23 cellular contexts compared by ENCODE assay signal in genomic region chr9:37906312-37907239, GRCh38. TPM values are rescaled to one million over a fixed set of nuclear protein-coding genes. Genes with fewer than 3 reads are reported as not detected.
DNase-seq lines count a peak whose midpoint lies in the region; ATAC-seq, FAIRE-seq and TF ChIP-seq lines count a peak whose summit lies in the region.
"Had no signal": no experiment of that assay in that cellular context is flagged by ENCODE, and none has a peak within 500 bp of the region (broad histone marks: within the 10 kb centered on the region; RNA-seq: fewer than 3 reads in every experiment).

No MANE protein-coding gene starts in this region.

- DNase-seq in T-helper 1 cell (no peak), K562 (ENCODE audit: extremely low read depth in 1 of 4, low spot score in 3 of 4) (no peak), cerebellum (ENCODE audit: low spot score) (no peak)
- DNase-seq in CD8-positive, alpha-beta memory T cell, result peak in 1 of 5 donors; percentile 24
- DNase-seq in stimulated activated naive B cell treated with anti-CD40 and anti-IgM and Interleukin-4, amounts not matched to agents 10 μg/mL and 1 μg/mL and 100 μg/mL, for 72 hours, result no peak
- DNase-seq: 8988T; DMS79; GOT3; heart right ventricle; immature natural killer cell; NCI-H1048; NCI-H2029 treated with DMSO at 0.1 percent for 48 hours; stimulated activated CD4-positive, alpha-beta T cell treated with anti-CD3 and anti-CD28 coated beads, Interleukin-4, amount 100 ng/mL, for 24 hours; WERI-Rb-1 had no signal

- peak overlapping the region; percentile 28 for H3K27ac Mint-ChIP-seq in T-helper 1 cell treated with Interleukin-12 subunit alpha and Interleukin-12 subunit beta and Interleukin-4 antibody, amounts not matched to agents 30 μg/mL and 1 μg/mL, for 36 hours
- peak overlapping the region in 3 of 8 donors; percentile 5 to 94 (median 13) for H3K27ac Mint-ChIP-seq in CD8-positive, alpha-beta memory T cell
- no peak overlapping the region for H3K27ac Mint-ChIP-seq in stimulated activated naive B cell treated with anti-CD40 and anti-IgM and Interleukin-4, amounts not matched to agents 10 μg/mL and 1 μg/mL and 100 μg/mL, for 72 hours

- peaks cover 24% of the 10 kb centered on the region for H3K4me1 ChIP-seq in CD8-positive, alpha-beta memory T cell (ENCODE audit: insufficient read depth, low read length)
- H3K4me1 ChIP-seq in K562 (replicated peaks in 1 of 2; ENCODE audit: control insufficient read depth in 2 of 2, insufficient read depth in 2 of 2, low read length in 2 of 2) (peaks cover 22 to 32% of the 10 kb centered on the region in 2 experiments), neutrophil (ENCODE audit: control insufficient read depth in 1 of 2, insufficient read depth in 1 of 2, low read depth in 1 of 2, low read length in 1 of 2) (peaks cover 66 to 80% of the 10 kb centered on the region in 2 experiments)

- in situ Hi-C loops in K562 (cut with MboI), result loop anchor here (5.0 to 10.0 kb wide), 3 partner anchors 152 to 451 kb away; partner anchors contain the start of genes POLR1E and TRMT10B

- no peak for TF ChIP-seq RAD21 in K562 (CRISPR knock-in tag; conservative IDR thresholded peaks at IDR 0.05 in 1 of 2, IDR thresholded peaks at IDR 0.05 in 1 of 2)

- H3K27me3 Mint-ChIP-seq in T-helper 1 cell treated with Interleukin-12 subunit alpha and Interleukin-12 subunit beta and Interleukin-4 antibody, amounts not matched to agents 30 μg/mL and 1 μg/mL, for 36 hours (ENCODE audit: low read depth), result no peaks in the 10 kb centered on the region
- H3K27me3 Mint-ChIP-seq in CD8-positive, alpha-beta memory T cell, result peaks cover 0 to 5% of the 10 kb centered on the region in 2 donors
- H3K27me3 Mint-ChIP-seq in stimulated activated naive B cell treated with anti-CD40 and anti-IgM and Interleukin-4, amounts not matched to agents 10 μg/mL and 1 μg/mL and 100 μg/mL, for 72 hours, result no peaks in the 10 kb centered on the region
- H3K27me3 Mint-ChIP-seq: IgD-negative memory B cell had no signal

- intact Hi-C loops in K562 (cut with micrococcal nuclease), result no loop called here

- CTCF ChIA-PET in CD8-positive, alpha-beta memory T cell (lab: Charles Lee), result interaction anchor here (1.0 kb wide), 1 partner anchor 9 kb away, joined by 3 read pairs; no protein-coding TSS in a partner anchor
- CTCF ChIA-PET in K562 (lab: Yijun Ruan, JAX; ENCODE audit: low intra/inter-chr PET ratio), result no interaction called here

- H3K9me3 ChIP-seq in CD8-positive, alpha-beta memory T cell (ENCODE audit: low read length), result no peaks in the 10 kb centered on the region
- no peaks in the 10 kb centered on the region for H3K9me3 ChIP-seq in K562 (replicated peaks; ENCODE audit: control insufficient read depth, insufficient read depth, low read depth, low read length)
- H3K9me3 ChIP-seq in neutrophil, result no peaks in the 10 kb centered on the region
- H3K9me3 ChIP-seq: BLaER1, heart right ventricle had no signal

- H3K4me2 ChIP-seq in K562 (ENCODE audit: insufficient read depth, low read length), result peak overlapping the region; percentile 96; the same call in 1 of the 2 replicates
- H3K4me2 ChIP-seq: BLaER1 had no signal

- H3K36me3 Mint-ChIP-seq in T-helper 1 cell treated with Interleukin-12 subunit alpha and Interleukin-12 subunit beta and Interleukin-4 antibody, amounts not matched to agents 30 μg/mL and 1 μg/mL, for 36 hours (ENCODE audit: low read depth), result no peaks in the 10 kb centered on the region
- H3K36me3 Mint-ChIP-seq in CD8-positive, alpha-beta memory T cell, result peaks cover 0 to 4% (median 0%) of the 10 kb centered on the region in 3 donors
- no peaks in the 10 kb centered on the region for H3K36me3 Mint-ChIP-seq in stimulated activated naive B cell treated with anti-CD40 and anti-IgM and Interleukin-4, amounts not matched to agents 10 μg/mL and 1 μg/mL and 100 μg/mL, for 72 hours
- H3K36me3 Mint-ChIP-seq: IgD-negative memory B cell, immature natural killer cell had no signal

- POLR2A ChIA-PET in CD8-positive, alpha-beta memory T cell (lab: Charles Lee), result no interaction called here
- POLR2A ChIA-PET in K562 (lab: Yijun Ruan, JAX), result interaction anchor here (0.6 to 1.2 kb wide), 2 partner anchors 437 to 464 kb away, joined by 3 to 4 read pairs; no protein-coding TSS in a partner anchor

- no peak overlapping the region for H3K4me3 ChIP-seq in CD8-positive, alpha-beta memory T cell (ENCODE audit: low read length)
- H3K4me3 ChIP-seq in K562 (no peak overlapping the region), neutrophil (ENCODE audit: low read depth in 1 of 2, low read length in 1 of 2) (no peak overlapping the region)
- H3K4me3 ChIP-seq: BLaER1, heart right ventricle, skin epidermis had no signal

- peaks cover 15% of the 10 kb centered on the region for H3K4me1 Mint-ChIP-seq in T-helper 1 cell treated with Interleukin-12 subunit alpha and Interleukin-12 subunit beta and Interleukin-4 antibody, amounts not matched to agents 30 μg/mL and 1 μg/mL, for 36 hours (ENCODE audit: low read depth)
- H3K4me1 Mint-ChIP-seq in CD8-positive, alpha-beta memory T cell, result peaks cover 20 to 33% (median 32%) of the 10 kb centered on the region in 3 donors
- H3K4me1 Mint-ChIP-seq in stimulated activated naive B cell treated with anti-CD40 and anti-IgM and Interleukin-4, amounts not matched to agents 10 μg/mL and 1 μg/mL and 100 μg/mL, for 72 hours, result peaks cover 9 to 18% of the 10 kb centered on the region in 2 donors

- TF ChIP-seq CTCF in K562 (IDR thresholded peaks at IDR 0.05 in 2 of 3, conservative IDR thresholded peaks at IDR 0.05 in 1 of 3; ENCODE audit: insufficient read depth in 2 of 3, low read depth in 1 of 3, low read length in 3 of 3) (no peak), neutrophil (IDR thresholded peaks at IDR 0.05) (no peak)

- H2AFZ ChIP-seq in K562 (ENCODE audit: low read depth, low read length), result no peak overlapping the region

- no peaks in the 10 kb centered on the region for H3K27me3 ChIP-seq in CD8-positive, alpha-beta memory T cell (ENCODE audit: insufficient read depth, low read length, poor library complexity, severe bottlenecking)
- H3K27me3 ChIP-seq in K562 (ENCODE audit: control insufficient read depth in 2 of 2, insufficient read depth in 2 of 2, low read length in 2 of 2), result no peaks in the 10 kb centered on the region
- no peaks in the 10 kb centered on the region for H3K27me3 ChIP-seq in neutrophil
- H3K27me3 ChIP-seq: BLaER1, heart right ventricle had no signal

- no peaks in the 10 kb centered on the region for H3K9me1 ChIP-seq in K562 (ENCODE audit: control insufficient read depth, insufficient read depth, low read length)

- H3K4me3 Mint-ChIP-seq in T-helper 1 cell treated with Interleukin-12 subunit alpha and Interleukin-12 subunit beta and Interleukin-4 antibody, amounts not matched to agents 30 μg/mL and 1 μg/mL, for 36 hours, result peak overlapping the region; percentile 40
- peak overlapping the region in 5 of 7 donors; percentile 13 to 90 (median 61) for H3K4me3 Mint-ChIP-seq in CD8-positive, alpha-beta memory T cell
- H3K4me3 Mint-ChIP-seq in stimulated activated naive B cell treated with anti-CD40 and anti-IgM and Interleukin-4, amounts not matched to agents 10 μg/mL and 1 μg/mL and 100 μg/mL, for 72 hours, result no peak overlapping the region

- no peak overlapping the region for H3K27ac ChIP-seq in CD8-positive, alpha-beta memory T cell (ENCODE audit: low read depth, low read length)
- no peak overlapping the region for H3K27ac ChIP-seq in K562 (ENCODE audit: extremely low read depth, low read depth, low read length)
- H3K27ac ChIP-seq in neutrophil, result peak overlapping the region; percentile 93
- H3K27ac ChIP-seq: BLaER1, heart right ventricle, skin epidermis, WERI-Rb-1 had no signal

- ATAC-seq in K562 (no peak), GM18505 (IDR thresholded peaks at IDR 0.05; ENCODE audit: unreplicated experiment) (no peak)
- ATAC-seq in stimulated activated naive B cell treated with anti-CD40 and anti-IgM and Interleukin-4, amounts not matched to agents 10 μg/mL and 1 μg/mL and 100 μg/mL, for 72 hours (replicated peaks), result no peak
- ATAC-seq: heart right ventricle, Right ventricle myocardium inferior had no signal

- no peaks in the 10 kb centered on the region for H3K36me3 ChIP-seq in CD8-positive, alpha-beta memory T cell (ENCODE audit: insufficient read depth, low read length)
- H3K36me3 ChIP-seq in K562 (ENCODE audit: control insufficient read depth, insufficient read depth, low read length), result peaks cover 4% of the 10 kb centered on the region; the same call in 2 of the 3 replicates
- no peaks in the 10 kb centered on the region for H3K36me3 ChIP-seq in neutrophil
- H3K36me3 ChIP-seq: BLaER1, heart right ventricle, WERI-Rb-1 had no signal

- peak overlapping the region in 1 of 2 experiments; percentile 47; a peak in 1 of 4 replicates for H3K9ac ChIP-seq in K562 (ENCODE audit: insufficient read depth in 1 of 2, low read depth in 2 of 2, low read length in 2 of 2)
- H3K9ac ChIP-seq: BLaER1 had no signal

- TF ChIP-seq POLR2A in K562 (conservative IDR thresholded peaks at IDR 0.05), result no peak
- TF ChIP-seq POLR2A in GM18505 (IDR thresholded peaks at IDR 0.05; ENCODE audit: borderline replicate concordance, extremely low read depth, insufficient read depth, insufficient read length), result no peak

- peaks cover 24% of the 10 kb centered on the region for H3K79me2 ChIP-seq in K562 (ENCODE audit: control insufficient read depth, insufficient read depth, low read length)

- FAIRE-seq in K562 (lab: Jason Lieb, UNC), result no peak
- FAIRE-seq: colon, endometrium had no signal

- H3K9me3 Mint-ChIP-seq in T-helper 1 cell treated with Interleukin-12 subunit alpha and Interleukin-12 subunit beta and Interleukin-4 antibody, amounts not matched to agents 30 μg/mL and 1 μg/mL, for 36 hours, result no peaks in the 10 kb centered on the region
- H3K9me3 Mint-ChIP-seq in CD8-positive, alpha-beta memory T cell, result no peaks in the 10 kb centered on the region
- H3K9me3 Mint-ChIP-seq in stimulated activated naive B cell treated with anti-CD40 and anti-IgM and Interleukin-4, amounts not matched to agents 10 μg/mL and 1 μg/mL and 100 μg/mL, for 72 hours, result no peaks in the 10 kb centered on the region
- H3K9me3 Mint-ChIP-seq: IgD-negative memory B cell, immature natural killer cell had no signal

- TF ChIP-seq EP300 in K562 (IDR thresholded peaks at IDR 0.05; ENCODE audit: low read length), result no peak

- H4K20me1 ChIP-seq in K562 (replicated peaks; ENCODE audit: control insufficient read depth, insufficient read depth, low read length), result no peaks in the 10 kb centered on the region

- 72% methylated on average over 10 of the region's 11 CpGs for WGBS in K562 (ENCODE audit: insufficient coverage, low coverage, missing lambda C conversion rate)

- BruUV-seq in K562 (replicated peaks; lab: Mats Ljungman, UMichigan), result no TSS peak

RNA-seq across cellular contexts. Expression of gene SLC25A51, which starts 2.6 kb away (rescaled TPM):
- total RNA-seq in CD8-positive, alpha-beta memory T cell, result 10 to 100 TPM; 38.5 to 39.8 TPM
- polyA plus RNA-seq in CD8-positive, alpha-beta memory T cell, result 12.9 TPM
- total RNA-seq in K562 (2011; cell fraction: chromatin; rRNA removed; ENCODE audit: low replicate concordance), result 40.8 and 61.0 TPM in 2 replicates
- 32.4 and 33.6 TPM in 2 replicates for total RNA-seq in K562 (2011; cell fraction: nucleolus; rRNA removed)
- 35.0 and 43.8 TPM in 2 replicates for total RNA-seq in K562 (2011; cell fraction: nucleoplasm; rRNA removed)
- total RNA-seq in K562 (2014; rRNA removed) (24.5 and 28.0 TPM in 2 replicates), K562 (2014; rRNA removed; fragmentation: Illumina TruSeq; extraction: Trizol) (40.7 and 44.2 TPM in 2 replicates), K562 (2015; rRNA removed; fragmentation: Illumina TruSeq; extraction: Trizol) (39.3 and 39.5 TPM in 2 replicates), K562 (2021) (31.5 and 32.9 TPM in 2 replicates), cerebellum (60.3 TPM)
- polyA plus RNA-seq in K562 (2011; rRNA removed) (30.6 and 37.0 TPM in 2 replicates), K562 (2014; fragmentation: Illumina TruSeq; extraction: Trizol) (23.2 and 23.5 TPM in 2 replicates), K562 (2014; fragmentation: Nextera tagmentation; extraction: Ambion mirVana) (10 to 100 TPM in 1 of 2 experiments, 1 to 10 TPM in 1; 9.1 to 10.6 TPM), K562 (2014; rRNA removed) (18.7 and 22.3 TPM in 2 replicates)
- polyA plus RNA-seq in K562 (2011; cell fraction: cytosol; rRNA removed), result 19.0 and 25.4 TPM in 2 replicates
- 16.1 and 21.9 TPM in 2 replicates for polyA plus RNA-seq in K562 (2011; cell fraction: nucleus; rRNA removed)
- 9.9 and 15.1 TPM in 2 replicates for polyA plus RNA-seq in K562 (2012)
- 78.5 and 79.6 TPM in 2 replicates for polyA minus RNA-seq in K562 (2011; rRNA and poly(A)+ RNA removed)
- polyA minus RNA-seq in K562 (2011; cell fraction: cytosol; rRNA and poly(A)+ RNA removed), result 19.4 and 29.1 TPM in 2 replicates
- 15.5 and 23.4 TPM in 2 replicates for polyA minus RNA-seq in K562 (2011; cell fraction: nucleus; rRNA and poly(A)+ RNA removed)

Comparison
In these comparisons a context has a peak if more than half of its experiments do, and no peak if none do; other contexts are left out.
1. H3K4me3 Mint-ChIP-seq: peak in T-helper 1 cell treated with Interleukin-12 subunit alpha and Interleukin-12 subunit beta and Interleukin-4 antibody, amounts not matched to agents 30 μg/mL and 1 μg/mL, for 36 hours (single experiment) and CD8-positive, alpha-beta memory T cell (5 of 7); none in stimulated activated naive B cell treated with anti-CD40 and anti-IgM and Interleukin-4, amounts not matched to agents 10 μg/mL and 1 μg/mL and 100 μg/mL, for 72 hours (0 of 2).